ENCODE assay signal across 9 cellular contexts in genomic region chr1:163168053-163168452, GRCh38. TPM values are rescaled to one million over a fixed set of nuclear protein-coding genes. Genes with fewer than 3 reads are reported as not detected.
DNase-seq lines count a peak whose midpoint lies in the region; ATAC-seq and TF ChIP-seq lines count a peak whose summit lies in the region.
"Had no signal": no experiment of that assay in that cellular context is flagged by ENCODE, and none has a peak within 500 bp of the region (broad histone marks: within the 10 kb centered on the region; RNA-seq: fewer than 3 reads in every experiment).

No MANE protein-coding gene starts in this region.

- H3K27me3 ChIP-seq in thoracic aorta (replicated peaks; ENCODE audit: insufficient read depth), result no peaks in the 10 kb centered on the region
- no peaks in the 10 kb centered on the region for H3K27me3 ChIP-seq in vagina

- ATAC-seq in thoracic aorta (ENCODE audit: insufficient number of reproducible peaks, low FRiP score, low read depth), result peak; percentile 90
- ATAC-seq in HG02970 (IDR thresholded peaks at IDR 0.05; ENCODE audit: low FRiP score, unreplicated experiment), result no peak

- TF ChIP-seq CTCF in thoracic aorta (IDR thresholded peaks at IDR 0.05), result no peak
- TF ChIP-seq CTCF in vagina (IDR thresholded peaks at IDR 0.05), result no peak

- no peak for TF ChIP-seq POLR2A in vagina (IDR thresholded peaks at IDR 0.05)

- intact Hi-C loops in vagina (cut with DNase I), result no loop called here

- H3K36me3 ChIP-seq in thoracic aorta, result no peaks in the 10 kb centered on the region
- H3K36me3 ChIP-seq in vagina, result no peaks in the 10 kb centered on the region

- DNase-seq in DMS 273 (lab: John Stamatoyannopoulos, UW; ENCODE audit: unreplicated experiment) (peak; percentile 38), DMS 273 treated with DMSO at 0.1 percent for 48 hours (lab: John Stamatoyannopoulos, UW) (no peak), amniotic epithelial cell (ENCODE audit: low read depth) (peak; percentile 94), iPS-NIHi11 (ENCODE audit: low spot score) (peak; percentile 11), thoracic aorta (ENCODE audit: low spot score) (peak; percentile 19), GM19240 (ENCODE audit: insufficient read length, low spot score) (no peak), vagina (ENCODE audit: extremely low spot score in 2 of 2) (no peak)

- H3K4me1 ChIP-seq in thoracic aorta (ENCODE audit: control insufficient read depth in 1 of 2, low read depth in 2 of 2) (peaks cover 53 to 92% of the 10 kb centered on the region in 2 donors), vagina (peaks cover 6% of the 10 kb centered on the region)

- H3K9me3 ChIP-seq in thoracic aorta (no peaks in the 10 kb centered on the region), vagina (no peaks in the 10 kb centered on the region)

- H3K4me3 ChIP-seq in thoracic aorta (no peak overlapping the region), vagina (no peak overlapping the region)

- H3K27ac ChIP-seq in thoracic aorta (peak overlapping the region; percentile 72 to 80), vagina (no peak overlapping the region)
- H3K27ac ChIP-seq: 22Rv1 had no signal

RNA-seq across cellular contexts. Expression of gene RGS5, which starts 34.7 kb away (rescaled TPM):
- 1,000 to 10,000 TPM; 1,210 to 1,385 TPM for total RNA-seq in thoracic aorta
- total RNA-seq in vagina, result 94.0 TPM

Comparison
In these comparisons a context has a peak if more than half of its experiments do, and no peak if none do; other contexts are left out.
1. DNase-seq: peak in DMS 273 (single experiment), amniotic epithelial cell (single experiment), iPS-NIHi11 (single experiment) and thoracic aorta (single experiment); none in DMS 273 treated with DMSO at 0.1 percent for 48 hours (single experiment), GM19240 (single experiment) and vagina (0 of 2).
2. RNA of gene RGS5, which starts 34.7 kb away (total RNA-seq): 1,210 to 1,385 TPM in thoracic aorta; 94.0 TPM in vagina (single experiment); every median in the first group is over 10 times any median in the second.